10 cellular contexts compared by ENCODE assay signal in genomic region chr19:8552810-8553209, GRCh38. TPM values are rescaled to one million over a fixed set of nuclear protein-coding genes. Genes with fewer than 3 reads are reported as not detected.
DNase-seq lines count a peak whose midpoint lies in the region; ATAC-seq and TF ChIP-seq lines count a peak whose summit lies in the region.
"Had no signal": no experiment of that assay in that cellular context is flagged by ENCODE, and none has a peak within 500 bp of the region (broad histone marks: within the 10 kb centered on the region; RNA-seq: fewer than 3 reads in every experiment).

No MANE protein-coding gene starts in this region.

- H3K9me3 Mint-ChIP-seq in activated T-helper 17 cell treated with anti-CD3 and anti-CD28 coated beads, Interleukin-2, amount 50 U/mL, for 72 hours: no peaks in the 10 kb centered on the region

- no peak for ATAC-seq in activated T-helper 17 cell treated with anti-CD3 and anti-CD28 coated beads, Interleukin-2, amount 50 U/mL, for 72 hours (replicated peaks)
- no peak for ATAC-seq in GM21723 (IDR thresholded peaks at IDR 0.05; ENCODE audit: unreplicated experiment)

- no peaks in the 10 kb centered on the region for H3K4me1 ChIP-seq in KMS-11 (ENCODE audit: low read depth, poor library complexity, severe bottlenecking)

- H3K27me3 Mint-ChIP-seq in activated T-helper 17 cell treated with anti-CD3 and anti-CD28 coated beads, Interleukin-2, amount 50 U/mL, for 72 hours: no peaks in the 10 kb centered on the region

- peak overlapping the region; percentile 4 for H3K27ac Mint-ChIP-seq in activated T-helper 17 cell treated with anti-CD3 and anti-CD28 coated beads, Interleukin-2, amount 50 U/mL, for 72 hours

- no peak overlapping the region for H3K4me2 ChIP-seq in KMS-11

- peaks cover 55% of the 10 kb centered on the region for H3K36me3 Mint-ChIP-seq in activated T-helper 17 cell treated with anti-CD3 and anti-CD28 coated beads, Interleukin-2, amount 50 U/mL, for 72 hours (ENCODE audit: low read depth)

- H4K20me1 ChIP-seq in KMS-11 (ENCODE audit: insufficient read depth): no peaks in the 10 kb centered on the region

- H3K36me3 ChIP-seq in KMS-11 (ENCODE audit: insufficient read depth): no peaks in the 10 kb centered on the region

- no peak for TF ChIP-seq CTCF in KMS-11 (conservative IDR thresholded peaks at IDR 0.05; ENCODE audit: low read depth, low read length)

- H3K4me3 ChIP-seq in KMS-11 (IDR thresholded peaks at IDR 0.05; ENCODE audit: insufficient read depth, low read depth, low read length): no peak overlapping the region

- DNase-seq in EH (ENCODE audit: low read depth): peak; percentile 24
- DNase-seq in left kidney (ENCODE audit: low read depth, low spot score): peak; percentile 66
- no peak for DNase-seq in COR-L47 (lab: John Stamatoyannopoulos, UW)
- DNase-seq in NCI-H2196 treated with DMSO at 0.1 percent for 48 hours (lab: John Stamatoyannopoulos, UW; ENCODE audit: unreplicated experiment): no peak
- no peak for DNase-seq in globus pallidus (ENCODE audit: low spot score)
- DNase-seq: NCI-H187 had no signal

- H2AFZ ChIP-seq in KMS-11 (ENCODE audit: low read depth): peak overlapping the region; percentile 27; the same call in 1 of the 2 replicates

- H3K9ac ChIP-seq in KMS-11: no peak overlapping the region

- no peaks in the 10 kb centered on the region for H3K79me2 ChIP-seq in KMS-11 (ENCODE audit: insufficient read depth, low read depth)

- H3K27ac ChIP-seq in KMS-11: no peak overlapping the region

- H3K4me1 Mint-ChIP-seq in activated T-helper 17 cell treated with anti-CD3 and anti-CD28 coated beads, Interleukin-2, amount 50 U/mL, for 72 hours: peaks cover 5% of the 10 kb centered on the region

- no peak overlapping the region for H3K4me3 Mint-ChIP-seq in activated T-helper 17 cell treated with anti-CD3 and anti-CD28 coated beads, Interleukin-2, amount 50 U/mL, for 72 hours

- peaks cover 34% of the 10 kb centered on the region; the same call in 1 of the 2 replicates for H3K27me3 ChIP-seq in KMS-11 (ENCODE audit: insufficient read depth, low read depth)

RNA-seq across cellular contexts. Expression of gene MYO1F, which starts 24.4 kb away (rescaled TPM):
- total RNA-seq in activated T-helper 17 cell treated with anti-CD3 and anti-CD28 coated beads, Interleukin-2, amount 50 U/mL, for 72 hours: 100 to 1,000 TPM in 1 of 2 donors, 10 to 100 TPM in 1; 68.7 to 134 TPM

RNA-seq across cellular contexts. Expression of gene ZNF414, which starts 38.8 kb away (rescaled TPM):
- total RNA-seq in activated T-helper 17 cell treated with anti-CD3 and anti-CD28 coated beads, Interleukin-2, amount 50 U/mL, for 72 hours: 10 to 100 TPM; 18.4 to 19.1 TPM

RNA-seq across cellular contexts. Expression of gene PRAM1, which starts 50.4 kb away (rescaled TPM):
- total RNA-seq in activated T-helper 17 cell treated with anti-CD3 and anti-CD28 coated beads, Interleukin-2, amount 50 U/mL, for 72 hours: 1 to 10 TPM; 1.1 to 2.9 TPM
- total RNA-seq: dermis microvascular lymphatic vessel endothelial cell had no signal

RNA-seq across cellular contexts. Expression of gene ADAMTS10, which starts 57.7 kb away (rescaled TPM):
- 1 to 10 TPM; 2.5 to 7.4 TPM for total RNA-seq in activated T-helper 17 cell treated with anti-CD3 and anti-CD28 coated beads, Interleukin-2, amount 50 U/mL, for 72 hours

Comparison
In these comparisons a context has a peak if more than half of its experiments do, and no peak if none do; other contexts are left out.
1. DNase-seq: peak in EH (single experiment) and left kidney (single experiment); none in COR-L47 (single experiment), NCI-H2196 treated with DMSO at 0.1 percent for 48 hours (single experiment) and globus pallidus (single experiment).